ENCODE assay signal across 8 cellular contexts in genomic region chr1:185720633-185721272, GRCh38. TPM values are rescaled to one million over a fixed set of nuclear protein-coding genes. Genes with fewer than 3 reads are reported as not detected.
DNase-seq lines count a peak whose midpoint lies in the region; ATAC-seq, FAIRE-seq and TF ChIP-seq lines count a peak whose summit lies in the region.

No MANE protein-coding gene starts in this region.

- intact Hi-C loops in K562 (cut with micrococcal nuclease): loop anchor here (1.0 to 10.0 kb wide), 2 partner anchors 274 to 492 kb away; no protein-coding TSS in a partner anchor
- intact Hi-C loops in HepG2 (cut with micrococcal nuclease; ENCODE audit: unreplicated experiment): loop anchor here (2.0 kb wide), 1 partner anchor 14 kb away; the partner anchor contains the start of gene HMCN1

- no peak for TF ChIP-seq POLR2A in K562 (conservative IDR thresholded peaks at IDR 0.05)
- TF ChIP-seq POLR2A in HepG2 (IDR thresholded peaks at IDR 0.05; ENCODE audit: insufficient read depth in 1 of 2, low read depth in 2 of 2, low read length in 2 of 2): no peak

- H3K79me2 ChIP-seq in K562 (ENCODE audit: control insufficient read depth, insufficient read depth, low read length): no peaks in the 10 kb centered on the region
- H3K79me2 ChIP-seq in HepG2 (ENCODE audit: insufficient read depth, low read length): no peaks in the 10 kb centered on the region

- H2AFZ ChIP-seq in K562 (ENCODE audit: low read depth, low read length) (no peak overlapping the region), HepG2 (ENCODE audit: low read length) (no peak overlapping the region)

- POLR2A ChIA-PET in K562 (lab: Yijun Ruan, JAX) (interaction anchor here (0.6 kb wide), 1 partner anchor 564 kb away, joined by 4 read pairs; the partner anchor contains the start of gene SWT1), HepG2 (lab: Yijun Ruan, JAX) (no interaction called here), T-cell (lab: Charles Lee) (interaction anchor here in 1 of 2 donors (0.6 kb wide), 1 partner anchor 429 kb away, joined by 11 read pairs; no protein-coding TSS in a partner anchor)

- H3K9ac ChIP-seq in K562 (ENCODE audit: insufficient read depth in 1 of 2, low read depth in 2 of 2, low read length in 2 of 2) (no peak overlapping the region), HepG2 (ENCODE audit: insufficient read depth, low read depth, low read length) (no peak overlapping the region)

- peaks cover 39% of the 10 kb centered on the region for H3K27me3 Mint-ChIP-seq in T-helper 2 cell treated with Interferon-gamma antibody and Interleukin-4, amounts not matched to agents 5 μg/mL and 100 μg/mL, for 36 hours (ENCODE audit: low read depth)
- H3K27me3 Mint-ChIP-seq in T-cell: peaks cover 10 to 16% of the 10 kb centered on the region in 2 donors

- H3K9me1 ChIP-seq in K562 (ENCODE audit: control insufficient read depth, insufficient read depth, low read length): no peaks in the 10 kb centered on the region

- H3K36me3 ChIP-seq in K562 (ENCODE audit: control insufficient read depth, insufficient read depth, low read length): no peaks in the 10 kb centered on the region
- no peaks in the 10 kb centered on the region for H3K36me3 ChIP-seq in HepG2 (replicated peaks in 1 of 2; ENCODE audit: control insufficient read depth in 1 of 2, insufficient read depth in 2 of 2, low read length in 2 of 2)

- WGBS in K562 (ENCODE audit: insufficient coverage, low coverage, missing lambda C conversion rate): 0% methylated on average over 2 of the region's 2 CpGs
- WGBS in HepG2 (ENCODE audit: low lambda C conversion rate): 0% methylated on average over 2 of the region's 2 CpGs

- H4K20me1 ChIP-seq in K562 (replicated peaks; ENCODE audit: control insufficient read depth, insufficient read depth, low read length) (no peaks in the 10 kb centered on the region), HepG2 (ENCODE audit: insufficient read depth, low read length) (no peaks in the 10 kb centered on the region)

- H3K27ac ChIP-seq in K562 (ENCODE audit: extremely low read depth, low read depth, low read length) (no peak overlapping the region), HepG2 (ENCODE audit: extremely low read length, insufficient read depth, low read length) (no peak overlapping the region)

- CTCF ChIA-PET in K562 (lab: Yijun Ruan, JAX; ENCODE audit: low intra/inter-chr PET ratio): interaction anchor here (0.6 to 1.7 kb wide), 2 partner anchors 21 to 492 kb away, joined by 3 to 8 read pairs; no protein-coding TSS in a partner anchor
- CTCF ChIA-PET in HepG2 (lab: Yijun Ruan, JAX; ENCODE audit: low intra/inter-chr PET ratio, low total read pairs): interaction anchor here (1.7 kb wide), 1 partner anchor 492 kb away, joined by 5 read pairs; no protein-coding TSS in a partner anchor
- CTCF ChIA-PET in T-cell (lab: Charles Lee): interaction anchor here in 1 of 2 donors (1.7 kb wide), 1 partner anchor 605 kb away, joined by 4 read pairs; no protein-coding TSS in a partner anchor

- peak; percentile 68 to 71 for TF ChIP-seq RAD21 in K562 (CRISPR knock-in tag; conservative IDR thresholded peaks at IDR 0.05 in 1 of 2, IDR thresholded peaks at IDR 0.05 in 1 of 2)
- TF ChIP-seq RAD21 in HepG2 (CRISPR knock-in tag; IDR thresholded peaks at IDR 0.05): no peak

- H3K27me3 ChIP-seq in K562 (ENCODE audit: control insufficient read depth in 2 of 2, insufficient read depth in 2 of 2, low read length in 2 of 2): no peaks in the 10 kb centered on the region
- no peaks in the 10 kb centered on the region for H3K27me3 ChIP-seq in HepG2 (ENCODE audit: control insufficient read depth in 1 of 2, insufficient read depth in 2 of 2, low read length in 2 of 2)

- H3K36me3 Mint-ChIP-seq in T-helper 2 cell treated with Interferon-gamma antibody and Interleukin-4, amounts not matched to agents 5 μg/mL and 100 μg/mL, for 36 hours (ENCODE audit: low read depth): no peaks in the 10 kb centered on the region
- no peaks in the 10 kb centered on the region for H3K36me3 Mint-ChIP-seq in T-cell

- in situ Hi-C loops in Caki2 (cut with HindIII; ENCODE audit: low pct_unique_long_range_greater_than_20kb, low sequenced_read_pairs): no loop called here
- in situ Hi-C loops in K562 (cut with MboI): no loop called here
- in situ Hi-C loops in HepG2 (cut with HindIII; ENCODE audit: extremely low pct_ligation_motif_present, low pct_unique_long_range_greater_than_20kb): no loop called here

- DNase-seq in Caki2 (ENCODE audit: low read depth) (peak; percentile 35), LoVo (ENCODE audit: low spot score) (peak; percentile 36), K562 (ENCODE audit: extremely low read depth in 1 of 4, low spot score in 3 of 4) (peak in 1 of 4 experiments; percentile 33), HepG2 (ENCODE audit: low spot score) (peak; percentile 17), T-cell (no peak)
- no peak for DNase-seq in T-helper 2 cell treated with Interferon-gamma antibody and Interleukin-4, amounts not matched to agents 5 μg/mL and 100 μg/mL, for 36 hours (ENCODE audit: low spot score)
- DNase-seq in stimulated activated CD4-positive, alpha-beta T cell treated with anti-CD3 and anti-CD28 coated beads, Interleukin-4, amount 100 ng/mL, for 4 hours: no peak

- no peak overlapping the region for H3K27ac Mint-ChIP-seq in T-helper 2 cell treated with Interferon-gamma antibody and Interleukin-4, amounts not matched to agents 5 μg/mL and 100 μg/mL, for 36 hours
- no peak overlapping the region for H3K27ac Mint-ChIP-seq in T-cell

- H3K9me3 Mint-ChIP-seq in T-helper 2 cell treated with Interferon-gamma antibody and Interleukin-4, amounts not matched to agents 5 μg/mL and 100 μg/mL, for 36 hours: no peaks in the 10 kb centered on the region
- no peaks in the 10 kb centered on the region for H3K9me3 Mint-ChIP-seq in T-cell

- no peak for TF ChIP-seq EP300 in K562 (IDR thresholded peaks at IDR 0.05; ENCODE audit: low read length)
- no peak for TF ChIP-seq EP300 in HepG2 (IDR thresholded peaks at IDR 0.05; ENCODE audit: low read depth in 2 of 2, low read length in 2 of 2)
- no peak for TF ChIP-seq EP300 in HepG2 (CRISPR knock-in tag; IDR thresholded peaks at IDR 0.05; ENCODE audit: borderline replicate concordance)

- H3K4me3 ChIP-seq in K562 (no peak overlapping the region), HepG2 (replicated peaks in 1 of 3; ENCODE audit: insufficient read depth in 1 of 3, low read depth in 2 of 3, low read length in 3 of 3) (no peak overlapping the region)

- no peaks in the 10 kb centered on the region for H3K4me1 Mint-ChIP-seq in T-helper 2 cell treated with Interferon-gamma antibody and Interleukin-4, amounts not matched to agents 5 μg/mL and 100 μg/mL, for 36 hours (ENCODE audit: low read depth)
- H3K4me1 Mint-ChIP-seq in T-cell: no peaks in the 10 kb centered on the region

- FAIRE-seq in K562 (lab: Jason Lieb, UNC) (peak; percentile 64), HepG2 (lab: Jason Lieb, UNC) (no peak)

- H3K4me3 Mint-ChIP-seq in T-helper 2 cell treated with Interferon-gamma antibody and Interleukin-4, amounts not matched to agents 5 μg/mL and 100 μg/mL, for 36 hours: no peak overlapping the region
- H3K4me3 Mint-ChIP-seq in T-cell: no peak overlapping the region

- BruUV-seq in K562 (replicated peaks; lab: Mats Ljungman, UMichigan) (no TSS peak), HepG2 (replicated peaks; lab: Mats Ljungman, UMichigan) (no TSS peak)

- ATAC-seq in K562 (no peak), HepG2 (0 out of 3 replicates have a peak, but pooled peaks have one; percentile 30), HG03175 (IDR thresholded peaks at IDR 0.05; ENCODE audit: unreplicated experiment) (no peak), T-cell (replicated peaks in 1 of 4) (no peak)

- H3K4me1 ChIP-seq in K562 (replicated peaks in 1 of 2; ENCODE audit: control insufficient read depth in 2 of 2, insufficient read depth in 2 of 2, low read length in 2 of 2) (no peaks in the 10 kb centered on the region), HepG2 (ENCODE audit: insufficient read depth, low read length) (no peaks in the 10 kb centered on the region)

- TF ChIP-seq CTCF in K562 (IDR thresholded peaks at IDR 0.05 in 2 of 3, conservative IDR thresholded peaks at IDR 0.05 in 1 of 3; ENCODE audit: insufficient read depth in 2 of 3, low read depth in 1 of 3, low read length in 3 of 3): peak in 2 of 3 experiments; percentile 24 to 56; a peak in 4 of 6 replicates
- peak; percentile 34; the same call in 1 of the 2 replicates for TF ChIP-seq CTCF in HepG2 (CRISPR knock-in tag; IDR thresholded peaks at IDR 0.05)

- H3K4me2 ChIP-seq in K562 (ENCODE audit: insufficient read depth, low read length) (no peak overlapping the region), HepG2 (ENCODE audit: low read depth, low read length) (no peak overlapping the region)

- H3K9me3 ChIP-seq in K562 (replicated peaks; ENCODE audit: control insufficient read depth, insufficient read depth, low read depth, low read length) (no peaks in the 10 kb centered on the region), HepG2 (ENCODE audit: low read length) (no peaks in the 10 kb centered on the region)

RNA-seq across cellular contexts. Expression of gene HMCN1, which starts 13.4 kb away (rescaled TPM):
- 0.38 and 0.44 TPM in 2 replicates for total RNA-seq in Caki2 (2014; rRNA removed; shearing (Covaris generic); ENCODE audit: low replicate concordance)
- 0.07 and 0.32 TPM in 2 replicates for total RNA-seq in K562 (2011; cell fraction: chromatin; rRNA removed; ENCODE audit: low replicate concordance)
- total RNA-seq in K562 (2011; cell fraction: nucleolus; rRNA removed): under 0.01 TPM in 2 replicates
- 0.07 TPM in 1 of 2 replicates, not detected in the other for total RNA-seq in K562 (2011; cell fraction: nucleoplasm; rRNA removed)
- total RNA-seq in K562 (2014; rRNA removed): 0.08 and 0.18 TPM in 2 replicates
- total RNA-seq in K562 (2014; rRNA removed; fragmentation: Illumina TruSeq; extraction: Trizol): 0.26 and 0.36 TPM in 2 replicates
- total RNA-seq in K562 (2015; rRNA removed; fragmentation: Illumina TruSeq; extraction: Trizol): 0.08 and 0.29 TPM in 2 replicates
- 0.13 and 0.16 TPM in 2 replicates for total RNA-seq in K562 (2021)
- 0.05 and 0.07 TPM in 2 replicates for polyA plus RNA-seq in K562 (2011; rRNA removed)
- polyA plus RNA-seq in K562 (2011; cell fraction: cytosol; rRNA removed): 0.04 and 0.07 TPM in 2 replicates
- polyA plus RNA-seq in K562 (2011; cell fraction: nucleus; rRNA removed): 0.20 and 0.56 TPM in 2 replicates
- polyA plus RNA-seq in K562 (2012): 0.12 and 0.36 TPM in 2 replicates
- 0.08 and 0.16 TPM in 2 replicates for polyA plus RNA-seq in K562 (2014; fragmentation: Illumina TruSeq; extraction: Trizol)
- polyA plus RNA-seq in K562 (2014; fragmentation: Nextera tagmentation; extraction: Ambion mirVana): under 1 TPM; 0.21 to 0.31 TPM
- 0.24 and 0.29 TPM in 2 replicates for polyA plus RNA-seq in K562 (2014; rRNA removed)
- polyA minus RNA-seq in K562 (2011; rRNA and poly(A)+ RNA removed): 0.07 and 0.54 TPM in 2 replicates
- 0.09 TPM in 1 of 2 replicates, not detected in the other for polyA minus RNA-seq in K562 (2011; cell fraction: cytosol; rRNA and poly(A)+ RNA removed)
- polyA minus RNA-seq in K562 (2011; cell fraction: nucleus; rRNA and poly(A)+ RNA removed): under 0.01 and 0.33 TPM in 2 replicates
- total RNA-seq in HepG2 (2016; rRNA removed; fragmentation: Illumina TruSeq; extraction: Trizol): not detected in 2 replicates
- total RNA-seq in HepG2 (2016; cell fraction: cytosol; rRNA removed; fragmentation: Illumina TruSeq; extraction: Trizol; ENCODE audit: low read depth): not detected in 2 replicates
- total RNA-seq in HepG2 (2016; cell fraction: insoluble cytoplasmic fraction; rRNA removed; fragmentation: Illumina TruSeq; extraction: Trizol): not detected in 2 replicates
- total RNA-seq in HepG2 (2016; cell fraction: membrane; rRNA removed; fragmentation: Illumina TruSeq; extraction: Trizol): not detected in 2 replicates
- 0.03 TPM in 1 of 2 replicates, not detected in the other for total RNA-seq in HepG2 (2016; cell fraction: nucleus; rRNA removed; fragmentation: Illumina TruSeq; extraction: Trizol)
- polyA plus RNA-seq in HepG2 (2011; rRNA removed): 0.03 and 0.10 TPM in 2 replicates
- under 0.01 TPM in 1 of 2 replicates, not detected in the other for polyA plus RNA-seq in HepG2 (2011; cell fraction: cytosol; rRNA removed)
- 0.02 and 0.24 TPM in 2 replicates for polyA plus RNA-seq in HepG2 (2011; cell fraction: nucleus; rRNA removed)
- not detected in 2 replicates for polyA plus RNA-seq in HepG2 (2012)
- polyA plus RNA-seq in HepG2 (2016; cell fraction: cytosol; fragmentation: Illumina TruSeq; extraction: Trizol; ENCODE audit: low read depth): not detected in 2 replicates
- not detected in 2 replicates for polyA plus RNA-seq in HepG2 (2016; cell fraction: insoluble cytoplasmic fraction; fragmentation: Illumina TruSeq; extraction: Trizol; ENCODE audit: low read depth)
- polyA plus RNA-seq in HepG2 (2016; cell fraction: membrane; fragmentation: Illumina TruSeq; extraction: Trizol; ENCODE audit: low read depth): not detected in 2 replicates
- polyA plus RNA-seq in HepG2 (2016; cell fraction: nucleus; fragmentation: Illumina TruSeq; extraction: Trizol; ENCODE audit: insufficient read depth, low read depth): not detected in 2 replicates
- polyA minus RNA-seq in HepG2 (2011; rRNA and poly(A)+ RNA removed; ENCODE audit: low replicate concordance): 0.02 and 3.1 TPM in 2 replicates
- not detected in 2 replicates for polyA minus RNA-seq in HepG2 (2011; cell fraction: cytosol; rRNA and poly(A)+ RNA removed)
- 0.12 and 0.13 TPM in 2 replicates for polyA minus RNA-seq in HepG2 (2011; cell fraction: nucleus; rRNA and poly(A)+ RNA removed)
- under 1 TPM; 0.05 to 0.23 (median 0.16) TPM for total RNA-seq in T-cell

Comparison
In these comparisons a context has a peak if more than half of its experiments do, and no peak if none do; other contexts are left out.
1. DNase-seq: peak in Caki2 (single experiment), LoVo (single experiment) and HepG2 (single experiment); none in T-helper 2 cell treated with Interferon-gamma antibody and Interleukin-4, amounts not matched to agents 5 μg/mL and 100 μg/mL, for 36 hours (single experiment), stimulated activated CD4-positive, alpha-beta T cell treated with anti-CD3 and anti-CD28 coated beads, Interleukin-4, amount 100 ng/mL, for 4 hours (0 of 2) and T-cell (0 of 34).